ENCODE assay signal across 1 cellular context in genomic region chr6:56156643-56157042, GRCh38.
TF ChIP-seq lines count a peak whose summit lies in the region.

No MANE protein-coding gene starts in this region.

TF ChIP-seq in HepG2, 621 proteins besides CTCF, POLR2A, EP300 and RAD21 (continued from another document and continues in another):
- TF ChIP-seq HBP1 (CRISPR knock-in tag; IDR thresholded peaks at IDR 0.05; ENCODE audit: low read depth) (no peak), PHF5A (CRISPR knock-in tag; IDR thresholded peaks at IDR 0.05; ENCODE audit: low read depth, unreplicated experiment) (no peak), ISX (CRISPR knock-in tag; conservative IDR thresholded peaks at IDR 0.05) (no peak), ZNF670 (CRISPR knock-in tag; IDR thresholded peaks at IDR 0.05; ENCODE audit: borderline replicate concordance) (0 out of 2 replicates have a peak, but pooled peaks have one; percentile 41), CSRNP1 (CRISPR knock-in tag; IDR thresholded peaks at IDR 0.05) (no peak), RFXANK (CRISPR knock-in tag; IDR thresholded peaks at IDR 0.05) (no peak), MLX (CRISPR knock-in tag; IDR thresholded peaks at IDR 0.05) (peak; percentile 41; the same call in 1 of the 2 replicates), PAWR (CRISPR knock-in tag; IDR thresholded peaks at IDR 0.05; ENCODE audit: borderline replicate concordance) (no peak), PAXIP1 (CRISPR knock-in tag; conservative IDR thresholded peaks at IDR 0.05) (peak; percentile 89), HOMEZ (CRISPR knock-in tag; IDR thresholded peaks at IDR 0.05; ENCODE audit: low read depth) (peak; percentile 90), ZBTB21 (CRISPR knock-in tag; IDR thresholded peaks at IDR 0.05) (no peak), MBD4 (IDR thresholded peaks at IDR 0.05; ENCODE audit: borderline replicate concordance, low read length) (no peak; the same call in 1 of the 2 replicates), ZNF766 (CRISPR knock-in tag; IDR thresholded peaks at IDR 0.05; ENCODE audit: borderline replicate concordance) (no peak), ZNF7 (CRISPR knock-in tag; IDR thresholded peaks at IDR 0.05) (no peak), ERF (CRISPR knock-in tag; IDR thresholded peaks at IDR 0.05) (0 out of 2 replicates have a peak, but pooled peaks have one; percentile 26), AGO2 (optimal IDR thresholded peaks at IDR 0.05; ENCODE audit: low read depth, low read length) (no peak), ZNF652 (CRISPR knock-in tag; IDR thresholded peaks at IDR 0.05; ENCODE audit: borderline replicate concordance, low read depth) (no peak), ATF4 (CRISPR knock-in tag; IDR thresholded peaks at IDR 0.05) (peak in 1 of 2 experiments; percentile 34; a peak in 1 of 4 replicates), ARNT (IDR thresholded peaks at IDR 0.05) (no peak), CEBPG (CRISPR knock-in tag; IDR thresholded peaks at IDR 0.05) (0 out of 2 replicates have a peak, but pooled peaks have one; percentile 11), MAFF (IDR thresholded peaks at IDR 0.05; ENCODE audit: low read depth, low read length) (peak; percentile 75), SMARCC2 (IDR thresholded peaks at IDR 0.05) (no peak), ZNF142 (CRISPR knock-in tag; IDR thresholded peaks at IDR 0.05) (no peak), CAMTA2 (CRISPR knock-in tag; IDR thresholded peaks at IDR 0.05; ENCODE audit: borderline replicate concordance) (no peak), E2F2 (CRISPR knock-in tag; IDR thresholded peaks at IDR 0.05; ENCODE audit: borderline replicate concordance) (no peak), ARID5B (CRISPR knock-in tag; IDR thresholded peaks at IDR 0.05) (peak; percentile 91), ZNF781 (CRISPR knock-in tag; IDR thresholded peaks at IDR 0.05; ENCODE audit: borderline replicate concordance, not compliant biosample characterization) (no peak), HES4 (CRISPR knock-in tag; IDR thresholded peaks at IDR 0.05; ENCODE audit: borderline replicate concordance) (no peak), ZFYVE20 (CRISPR knock-in tag; IDR thresholded peaks at IDR 0.05; ENCODE audit: borderline replicate concordance, low read depth) (no peak), ATM (IDR thresholded peaks at IDR 0.05; ENCODE audit: borderline replicate concordance) (no peak), MZF1 (CRISPR knock-in tag; IDR thresholded peaks at IDR 0.05; ENCODE audit: borderline replicate concordance) (no peak), ZFP36L1 (CRISPR knock-in tag; IDR thresholded peaks at IDR 0.05) (peak; percentile 52; the same call in 1 of the 2 replicates), ZNF317 (CRISPR knock-in tag; IDR thresholded peaks at IDR 0.05) (no peak), ATF2 (CRISPR knock-in tag; IDR thresholded peaks at IDR 0.05) (no peak)
